ENCODE assay signal across 1 cellular context in genomic region chr9:92738661-92739081, GRCh38.
TF ChIP-seq lines count a peak whose summit lies in the region.

No MANE protein-coding gene starts in this region.

TF ChIP-seq in SK-N-SH, 30 proteins besides CTCF, POLR2A, EP300 and RAD21 (continued from another document):
- TF ChIP-seq ZBTB33 (IDR thresholded peaks at IDR 0.05; ENCODE audit: borderline replicate concordance, low read depth): no peak
TF ChIP-seq in SK-N-SH: peak in this region for 0.
